Comparison of ENCODE assay signal across 8 cellular contexts in genomic region chr2:27356056-27356381, GRCh38. TPM values are rescaled to one million over a fixed set of nuclear protein-coding genes. Genes with fewer than 3 reads are reported as not detected.
A peak's percentile ranks its signal among the peaks of the same experiment; 100 is the strongest.
DNase-seq lines count a peak whose midpoint lies in the region; ATAC-seq and TF ChIP-seq lines count a peak whose summit lies in the region.

No MANE protein-coding gene starts in this region.

- peak overlapping the region; percentile 85 to 88 for H3K9ac ChIP-seq in liver (ENCODE audit: low read depth in 1 of 2, low read length in 2 of 2)

- TF ChIP-seq RAD21 in liver (IDR thresholded peaks at IDR 0.05): no peak

- ATAC-seq in GM19351 (IDR thresholded peaks at IDR 0.05; ENCODE audit: unreplicated experiment) (peak; percentile 31), HG03439 (IDR thresholded peaks at IDR 0.05; ENCODE audit: unreplicated experiment) (peak; percentile 36)

- H3K27me3 ChIP-seq in liver (ENCODE audit: control insufficient read depth in 4 of 4, insufficient read depth in 4 of 4, low read length in 3 of 4) (no peaks in the 10 kb centered on the region), testis (no peaks in the 10 kb centered on the region)

- WGBS in liver: under 1% methylated on average over 12 of the region's 12 CpGs
- 0% methylated on average over 12 of the region's 12 CpGs for WGBS in testis, 2 donors

- H3K4me3 ChIP-seq in choroid plexus epithelial cell (ENCODE audit: low read depth, low read length) (peak overlapping the region; percentile 98), liver (ENCODE audit: low read depth in 1 of 3, low read length in 3 of 3) (peak overlapping the region; percentile 89 to 100 (median 99)), testis (peak overlapping the region; percentile 91 to 94)

- DNase-seq in DMS53 treated with DMSO at 0.1 percent for 48 hours (lab: John Stamatoyannopoulos, UW; ENCODE audit: unreplicated experiment): peak; percentile 20
- peak; percentile 64 for DNase-seq in RPMI7951 (ENCODE audit: low read depth)
- peak; percentile 62 for DNase-seq in choroid plexus epithelial cell (ENCODE audit: low read depth)
- peak; percentile 70 for DNase-seq in testis
- DNase-seq in germinal center (ENCODE audit: low spot score): no peak

- H3K4me1 ChIP-seq in liver (ENCODE audit: control insufficient read depth in 4 of 4, insufficient read depth in 4 of 4, low read length in 3 of 4) (peaks cover 10 to 29% (median 25%) of the 10 kb centered on the region in 4 donors), testis (peaks cover 31% of the 10 kb centered on the region)

- H3K9me3 ChIP-seq in liver (ENCODE audit: control insufficient read depth in 4 of 4, low read length in 3 of 4): no peaks in the 10 kb centered on the region
- no peaks in the 10 kb centered on the region for H3K9me3 ChIP-seq in testis

- H3K27ac ChIP-seq in liver (ENCODE audit: low read depth in 1 of 2, low read length in 2 of 2) (peak overlapping the region; percentile 90 to 95), testis (peak overlapping the region; percentile 88 to 89)

- H3K36me3 ChIP-seq in liver (ENCODE audit: control insufficient read depth in 4 of 4, insufficient read depth in 3 of 4, low read depth in 1 of 4, low read length in 3 of 4) (no peaks in the 10 kb centered on the region), testis (ENCODE audit: low read depth, missing control alignments) (no peaks in the 10 kb centered on the region)

- intact Hi-C loops in testis (cut with DNase I; ENCODE audit: low total_unique reads): no loop called here

- TF ChIP-seq CTCF in choroid plexus epithelial cell (conservative IDR thresholded peaks at IDR 0.05; ENCODE audit: low read depth, low read length) (no peak), liver (IDR thresholded peaks at IDR 0.05; ENCODE audit: low read depth, low read length, missing input control) (no peak), testis (IDR thresholded peaks at IDR 0.05) (no peak)

- TF ChIP-seq POLR2A in testis (IDR thresholded peaks at IDR 0.05): no peak

TF ChIP-seq in liver, 16 proteins besides CTCF, POLR2A, EP300 and RAD21:
- TF ChIP-seq HNF4G (IDR thresholded peaks at IDR 0.05) (no peak), GABPA (IDR thresholded peaks at IDR 0.05 in 1 of 2, conservative IDR thresholded peaks at IDR 0.05 in 1 of 2) (no peak), REST (IDR thresholded peaks at IDR 0.05) (no peak), YY1 (IDR thresholded peaks at IDR 0.05) (no peak), EGR1 (IDR thresholded peaks at IDR 0.05; ENCODE audit: low read depth in 2 of 2) (no peak), ATF3 (IDR thresholded peaks at IDR 0.05) (no peak), TAF1 (conservative IDR thresholded peaks at IDR 0.05) (no peak), FOXA2 (IDR thresholded peaks at IDR 0.05) (no peak), MAX (IDR thresholded peaks at IDR 0.05) (no peak), SP1 (IDR thresholded peaks at IDR 0.05) (no peak), NR2F2 (IDR thresholded peaks at IDR 0.05) (no peak), HNF4A (conservative IDR thresholded peaks at IDR 0.05) (no peak), FOXA1 (IDR thresholded peaks at IDR 0.05) (no peak), RXRA (IDR thresholded peaks at IDR 0.05) (no peak), ZBTB33 (IDR thresholded peaks at IDR 0.05) (no peak)

RNA-seq across cellular contexts. Expression of gene GTF3C2, which starts 0.5 kb away (rescaled TPM):
- 38.0 and 44.2 TPM in 2 replicates for total RNA-seq in RPMI7951 (2014; rRNA removed; shearing (Covaris generic))
- total RNA-seq in liver: 10 to 100 TPM; 16.4 to 20.6 TPM
- 10 to 100 TPM in 1 of 2 donors, 1 to 10 TPM in 1; 9.7 to 13.0 TPM for polyA plus RNA-seq in liver
- 10 to 100 TPM; 72.6 to 91.3 TPM for total RNA-seq in testis
- 55.1 TPM for polyA plus RNA-seq in testis (ENCODE audit: insufficient read depth, low read depth, low replicate concordance)

RNA-seq across cellular contexts. Expression of gene EIF2B4, which starts 14.1 kb away (rescaled TPM):
- total RNA-seq in RPMI7951 (2014; rRNA removed; shearing (Covaris generic)): 31.8 and 36.1 TPM in 2 replicates
- total RNA-seq in liver (10 to 100 TPM; 10.5 to 18.9 TPM), testis (10 to 100 TPM; 59.4 to 67.7 TPM)
- polyA plus RNA-seq in liver (10 to 100 TPM; 22.6 to 25.8 TPM), testis (ENCODE audit: insufficient read depth, low read depth, low replicate concordance) (111 TPM)

RNA-seq across cellular contexts. Expression of gene SNX17, which starts 14.4 kb away (rescaled TPM):
- 186 and 191 TPM in 2 replicates for total RNA-seq in RPMI7951 (2014; rRNA removed; shearing (Covaris generic))
- total RNA-seq in liver (10 to 100 TPM; 53.7 to 65.3 TPM), testis (100 to 1,000 TPM in 1 of 2 donors, 10 to 100 TPM in 1; 79.3 to 104 TPM)
- polyA plus RNA-seq in liver (10 to 100 TPM; 57.7 to 60.5 TPM), testis (ENCODE audit: insufficient read depth, low read depth, low replicate concordance) (96.5 TPM)

RNA-seq across cellular contexts. Expression of gene ZNF513, which starts 24.5 kb away (rescaled TPM):
- 7.9 and 8.8 TPM in 2 replicates for total RNA-seq in RPMI7951 (2014; rRNA removed; shearing (Covaris generic))
- total RNA-seq in liver (1 to 10 TPM; 7.9 to 9.3 TPM), testis (10 to 100 TPM; 26.7 to 39.4 TPM)
- polyA plus RNA-seq in liver (10 to 100 TPM in 1 of 2 donors, 1 to 10 TPM in 1; 2.9 to 11.2 TPM), testis (ENCODE audit: insufficient read depth, low read depth, low replicate concordance) (39.8 TPM)

RNA-seq across cellular contexts. Expression of gene MPV17, which starts 33.1 kb away (rescaled TPM):
- 99.4 and 124 TPM in 2 replicates for total RNA-seq in RPMI7951 (2014; rRNA removed; shearing (Covaris generic))
- 10 to 100 TPM; 13.9 to 29.6 TPM for total RNA-seq in liver
- 10 to 100 TPM; 17.7 to 26.0 TPM for polyA plus RNA-seq in liver
- 10 to 100 TPM; 71.2 to 72.3 TPM for total RNA-seq in testis
- polyA plus RNA-seq in testis (ENCODE audit: insufficient read depth, low read depth, low replicate concordance): 59.5 TPM
